Comparison of ENCODE assay signal across 22 cellular contexts in the genomic region with DNA sequence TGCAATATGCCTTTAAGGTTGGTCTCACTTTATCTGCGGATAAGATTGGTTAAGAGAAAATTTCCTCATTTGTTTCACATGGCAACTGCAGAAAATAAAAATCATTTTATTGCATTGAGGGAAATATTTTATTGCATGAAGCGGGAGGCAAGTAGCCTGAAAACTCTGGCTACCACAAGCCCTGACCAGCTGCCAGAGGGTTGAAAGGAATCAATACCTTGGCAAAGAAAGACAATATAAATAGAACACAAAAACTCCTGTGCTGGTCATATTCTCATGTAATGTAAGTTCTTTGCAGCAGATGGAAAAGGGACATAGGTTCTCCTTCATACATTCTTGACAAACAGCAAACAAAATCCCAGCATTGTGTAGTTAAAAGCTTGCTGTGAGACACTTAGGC.
"Had no signal": no experiment of that assay in that cellular context is flagged by ENCODE, and none has a peak within 500 bp of the region (broad histone marks: within the 10 kb centered on the region; RNA-seq: fewer than 3 reads in every experiment).

No MANE protein-coding gene starts in this region.

- H3K36me3 ChIP-seq: breast epithelium had no signal

- H3K27me3 ChIP-seq: breast epithelium, Peyer's patch had no signal

- ATAC-seq: activated CD8-positive, alpha-beta T cell treated with anti-CD3 and anti-CD28 coated beads, Interleukin-2, amount 10 ng/mL, durations not matched to agents 7 days and 5 days; T-cell had no signal

- H3K4me1 ChIP-seq: breast epithelium, Peyer's patch had no signal

- H3K4me3 ChIP-seq: breast epithelium, Peyer's patch had no signal

- DNase-seq: activated CD4-positive, alpha-beta T cell treated with anti-CD3 and anti-CD28 coated beads for 48 hours; activated CD4-positive, alpha-beta T cell treated with anti-CD3 and anti-CD28 coated beads, Interleukin-2, amount 50 U/mL, for 4 hours; activated CD4-positive, CD25-positive, alpha-beta regulatory T cell treated with anti-CD3 and anti-CD28 coated beads, Interleukin-2, amount 50 U/mL, for 72 hours; activated CD8-positive, alpha-beta memory T cell treated with anti-CD3 and anti-CD28 coated beads, Interleukin-2, amount 50 U/mL, for 48 hours; activated CD8-positive, alpha-beta T cell treated with anti-CD3 and anti-CD28 coated beads, Interleukin-2, amount 10 ng/mL, durations not matched to agents 7 days and 5 days; activated naive CD4-positive, alpha-beta T cell; activated T-cell treated with anti-CD3 and anti-CD28 coated beads, Interleukin-2, amount 50 U/mL, for 1 hour; aorta; caudate nucleus; Kasumi-1; KBM-7; NCI-H1105; NCI-H1436; NCI-H1694 treated with DMSO at 0.1 percent for 48 hours; NCI-H2029 treated with DMSO at 0.1 percent for 48 hours; NCI-H524; Peyer's patch; Right ventricle myocardium superior; T-cell; T-helper 2 cell had no signal

- H3K9me3 ChIP-seq: breast epithelium, Peyer's patch had no signal

- H3K27ac ChIP-seq: breast epithelium, Peyer's patch, RWPE1 had no signal
